29 cellular contexts compared by ENCODE assay signal in genomic region chr3:124802702-124803101, GRCh38.
DNase-seq lines count a peak whose midpoint lies in the region; ATAC-seq and TF ChIP-seq lines count a peak whose summit lies in the region.
"Had no signal": no experiment of that assay in that cellular context is flagged by ENCODE, and none has a peak within 500 bp of the region (broad histone marks: within the 10 kb centered on the region; RNA-seq: fewer than 3 reads in every experiment).

No MANE protein-coding gene starts in this region.

- H3K9me3 ChIP-seq in right atrium auricular region, result no peaks in the 10 kb centered on the region
- no peaks in the 10 kb centered on the region for H3K9me3 ChIP-seq in T-helper 17 cell (ENCODE audit: control insufficient read depth, low read length, poor library complexity, severe bottlenecking)
- no peaks in the 10 kb centered on the region for H3K9me3 ChIP-seq in trophoblast cell (ENCODE audit: insufficient read depth, low read depth, low read length)
- H3K9me3 ChIP-seq: adrenal gland, colonic mucosa, upper lobe of left lung had no signal

- ATAC-seq in T-helper 17 cell, result no peak
- ATAC-seq: activated T-cell treated with anti-CD3 and anti-CD28 coated beads, Interleukin-2, amount 50 U/mL, for 72 hours; GM23338; HepG2; PC-3; sciatic nerve; stimulated activated naive CD8-positive, alpha-beta T cell treated with anti-CD3 and anti-CD28 coated beads, Interleukin-15, amount 100 ng/mL, for 72 hours had no signal

- no peak overlapping the region for H3K23ac ChIP-seq in trophoblast cell (ENCODE audit: low read length)

- no peak overlapping the region for H2BK5ac ChIP-seq in trophoblast cell (ENCODE audit: low read depth, low read length, poor library complexity)

- no peak overlapping the region for H4K91ac ChIP-seq in trophoblast cell (ENCODE audit: low read depth, low read length)

- H3K4me1 Mint-ChIP-seq in osteocyte (ENCODE audit: unreplicated experiment) (peaks cover 45% of the 10 kb centered on the region), T-helper 17 cell (peaks cover 2% of the 10 kb centered on the region)
- H3K4me1 Mint-ChIP-seq: CD4-positive, CD25-positive, alpha-beta regulatory T cell; stimulated activated naive CD8-positive, alpha-beta T cell treated with anti-CD3 and anti-CD28 coated beads, Interleukin-15, amount 100 ng/mL, for 72 hours had no signal

- WGBS in trophoblast cell (ENCODE audit: extremely low coverage, insufficient coverage, insufficient read length), result no CpG with 5 or more reads among the region's 8 CpGs

- peak overlapping the region; percentile 86 to 96 for H3K27ac ChIP-seq in right atrium auricular region
- H3K27ac ChIP-seq in trophoblast cell (ENCODE audit: low read depth, low read length), result no peak overlapping the region
- H3K27ac ChIP-seq: adrenal gland, colonic mucosa, upper lobe of left lung had no signal

- H2BK120ac ChIP-seq in trophoblast cell (ENCODE audit: insufficient read depth, low read length, poor library complexity), result no peak overlapping the region

- TF ChIP-seq CTCF in right atrium auricular region (IDR thresholded peaks at IDR 0.05), result no peak
- no peak for TF ChIP-seq CTCF in osteocyte (IDR thresholded peaks at IDR 0.05)

- H3K9me3 Mint-ChIP-seq in osteocyte (ENCODE audit: unreplicated experiment), result no peaks in the 10 kb centered on the region
- H3K9me3 Mint-ChIP-seq: activated T-cell treated with anti-CD3 and anti-CD28 coated beads, Interleukin-2, amount 50 U/mL, for 72 hours; CD4-positive, CD25-positive, alpha-beta regulatory T cell; GM23338; stimulated activated naive CD8-positive, alpha-beta T cell treated with anti-CD3 and anti-CD28 coated beads, Interleukin-15, amount 100 ng/mL, for 72 hours had no signal

- intact Hi-C loops in cardiac septum (cut with DNase I), result no loop called here

- H3K36me3 Mint-ChIP-seq in osteocyte (ENCODE audit: unreplicated experiment) (peaks cover 34% of the 10 kb centered on the region), T-helper 17 cell (ENCODE audit: low read depth) (no peaks in the 10 kb centered on the region)
- H3K36me3 Mint-ChIP-seq: CD4-positive, CD25-positive, alpha-beta regulatory T cell had no signal

- no peak overlapping the region for H3K14ac ChIP-seq in trophoblast cell (ENCODE audit: low read length)

- no peaks in the 10 kb centered on the region for H3K27me3 ChIP-seq in right atrium auricular region
- no peaks in the 10 kb centered on the region for H3K27me3 ChIP-seq in trophoblast cell (ENCODE audit: insufficient read depth, low read length)
- H3K27me3 ChIP-seq: adrenal gland, colonic mucosa, upper lobe of left lung had no signal

- no peak overlapping the region for H2AK5ac ChIP-seq in trophoblast cell (ENCODE audit: low read length)

- H3K36me3 ChIP-seq in right atrium auricular region (peaks cover 7% of the 10 kb centered on the region), trophoblast cell (ENCODE audit: control insufficient read depth in 1 of 2, insufficient read depth in 2 of 2, low read length in 2 of 2) (peaks cover 32 to 33% of the 10 kb centered on the region in 2 experiments)
- H3K36me3 ChIP-seq: colonic mucosa had no signal

- H4K12ac ChIP-seq in trophoblast cell (ENCODE audit: low read depth, low read length), result no peak overlapping the region

- H3K4me2 ChIP-seq in trophoblast cell (ENCODE audit: low read length), result no peak overlapping the region
- H3K4me2 ChIP-seq: GM23338 had no signal

- H3K79me2 ChIP-seq in trophoblast cell (ENCODE audit: control insufficient read depth, insufficient read depth, low read length, poor library complexity), result no peaks in the 10 kb centered on the region

- no peak overlapping the region for H3K4ac ChIP-seq in trophoblast cell (ENCODE audit: low read depth, low read length)

- H3K27ac Mint-ChIP-seq in osteocyte (ENCODE audit: unreplicated experiment), result peak overlapping the region; percentile 70
- no peak overlapping the region for H3K27ac Mint-ChIP-seq in T-helper 17 cell
- H3K27ac Mint-ChIP-seq: activated T-cell treated with anti-CD3 and anti-CD28 coated beads, Interleukin-2, amount 50 U/mL, for 72 hours; CD4-positive, CD25-positive, alpha-beta regulatory T cell; GM23338 had no signal

- H3K4me3 ChIP-seq in right atrium auricular region (no peak overlapping the region), trophoblast cell (ENCODE audit: low read depth, low read length) (no peak overlapping the region)
- H3K4me3 ChIP-seq: adrenal gland, colonic mucosa, GM23338, upper lobe of left lung had no signal

- H3K4me3 Mint-ChIP-seq in osteocyte (ENCODE audit: unreplicated experiment), result no peak overlapping the region
- H3K4me3 Mint-ChIP-seq in T-helper 17 cell, result no peak overlapping the region
- H3K4me3 Mint-ChIP-seq: activated T-cell treated with anti-CD3 and anti-CD28 coated beads, Interleukin-2, amount 50 U/mL, for 72 hours; CD4-positive, CD25-positive, alpha-beta regulatory T cell; GM23338; stimulated activated naive CD8-positive, alpha-beta T cell treated with anti-CD3 and anti-CD28 coated beads, Interleukin-15, amount 100 ng/mL, for 72 hours had no signal

- no peak overlapping the region for H3K18ac ChIP-seq in trophoblast cell (ENCODE audit: low read length)

- DNase-seq in right atrium auricular region (ENCODE audit: low spot score) (no peak), cardiac septum (ENCODE audit: low spot score) (no peak), hypothalamus (lab: John Stamatoyannopoulos, UW) (peak in 31 of 51 donors; percentile 22 to 76 (median 41)), osteocyte (ENCODE audit: extremely low spot score, unreplicated experiment) (no peak), T-helper 17 cell (no peak), NOMO-1 (lab: John Stamatoyannopoulos, UW; ENCODE audit: unreplicated experiment in 2 of 2) (no peak), trophoblast cell (no peak), DMS79 (lab: John Stamatoyannopoulos, UW) (no peak)
- DNase-seq: activated CD4-positive, alpha-beta T cell treated with anti-CD3 and anti-CD28 coated beads, Interleukin-2, amount 50 U/mL, for 48 hours; activated CD4-positive, CD25-positive, alpha-beta regulatory T cell treated with anti-CD3 and anti-CD28 coated beads, Interleukin-2, amount 50 U/mL, for 72 hours; activated naive CD4-positive, alpha-beta T cell; activated T-cell treated with anti-CD3 and anti-CD28 coated beads, Interleukin-2, amount 50 U/mL, for 72 hours; adrenal gland; Calu3; CD4-positive, CD25-positive, alpha-beta regulatory T cell; colonic mucosa; effector CD8-positive, alpha-beta T cell; Karpas-422; NCI-H2029; NCI-H226; NCI-H526 treated with DMSO at 0.1 percent for 48 hours; NK-92 treated with Interleukin-12 subunit alpha and Interleukin-12 subunit beta, amount 100 ng/mL, for 24 hours; PC-3; stimulated activated naive CD8-positive, alpha-beta T cell treated with anti-CD3 and anti-CD28 coated beads, Interleukin-15, amount 100 ng/mL, for 72 hours; T-helper 2 cell; upper lobe of left lung had no signal

- H4K8ac ChIP-seq in trophoblast cell (ENCODE audit: low read depth, low read length), result no peak overlapping the region

- H3K27me3 Mint-ChIP-seq in osteocyte (ENCODE audit: unreplicated experiment) (no peaks in the 10 kb centered on the region), T-helper 17 cell (peaks cover 29% of the 10 kb centered on the region)

- no peak overlapping the region for H2AFZ ChIP-seq in trophoblast cell (ENCODE audit: insufficient read depth, low read length, poor library complexity)
- H2AFZ ChIP-seq: GM23338 had no signal

- H3K9ac ChIP-seq in trophoblast cell (ENCODE audit: low read length), result no peak overlapping the region

- H3K79me1 ChIP-seq in trophoblast cell (ENCODE audit: low read length), result no peaks in the 10 kb centered on the region

- H2BK12ac ChIP-seq in trophoblast cell (ENCODE audit: low read length), result no peak overlapping the region

- peaks cover 0 to 52% of the 10 kb centered on the region in 2 donors for H3K4me1 ChIP-seq in right atrium auricular region
- H3K4me1 ChIP-seq in trophoblast cell (ENCODE audit: control insufficient read depth in 1 of 2, insufficient read depth in 2 of 2, low read length in 2 of 2), result peaks cover 4 to 14% of the 10 kb centered on the region in 2 experiments
- H3K4me1 ChIP-seq: colonic mucosa had no signal

Comparison
In these comparisons a context has a peak if more than half of its experiments do, and no peak if none do; other contexts are left out.
1. DNase-seq: peak in hypothalamus (31 of 51); none in right atrium auricular region (single experiment), cardiac septum (single experiment), osteocyte (single experiment), T-helper 17 cell (0 of 3), NOMO-1 (0 of 2), trophoblast cell (0 of 2) and DMS79 (single experiment).